26 cellular contexts compared by ENCODE assay signal in the genomic region with DNA sequence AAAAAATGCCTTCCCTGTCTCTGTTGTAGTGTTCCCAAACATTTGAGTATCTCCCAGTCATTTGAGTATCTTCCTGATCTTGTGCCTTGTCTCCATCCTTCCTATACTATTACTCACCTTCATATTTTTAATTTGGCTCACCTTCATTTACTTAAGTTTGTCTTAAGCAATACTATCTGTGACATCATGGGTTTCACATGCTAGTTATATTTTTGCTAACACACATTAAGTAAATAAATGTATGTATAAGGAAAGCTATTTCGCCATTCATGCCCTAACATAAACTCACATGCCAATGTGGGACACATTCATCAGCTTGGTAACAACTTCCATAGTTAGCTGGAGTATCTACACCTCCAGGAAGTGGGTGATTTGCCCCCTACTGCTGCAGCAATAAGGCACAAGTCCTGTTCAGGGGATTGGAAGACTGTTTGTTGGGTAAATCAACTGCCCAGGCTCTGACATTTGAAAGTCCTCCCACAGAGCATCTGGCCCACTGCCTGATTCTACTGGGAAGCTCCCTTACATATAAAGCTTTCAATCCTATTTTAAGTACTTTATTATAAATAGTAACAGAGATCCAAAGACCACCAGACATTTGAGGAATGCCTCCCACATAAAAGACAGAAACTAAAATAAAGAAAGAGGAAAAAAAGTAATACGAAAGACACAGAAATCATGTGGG.
"Had no signal": no experiment of that assay in that cellular context is flagged by ENCODE, and none has a peak within 500 bp of the region (broad histone marks: within the 10 kb centered on the region; RNA-seq: fewer than 3 reads in every experiment).

No MANE protein-coding gene starts in this region.

- H3K4me3 ChIP-seq: lung, ovary, prostate gland, right atrium auricular region, skin epidermis, testis, uterus had no signal

- H3K36me3 Mint-ChIP-seq: activated CD8-positive, alpha-beta memory T cell treated with anti-CD3 and anti-CD28 coated beads, Interleukin-2, amount 10 ng/mL, durations not matched to agents 7 days and 5 days; activated naive CD4-positive, alpha-beta T cell treated with anti-CD3 and anti-CD28 coated beads, Interleukin-2, amount 50 U/mL, for 72 hours; immature natural killer cell; mesothelial cell of epicardium; natural killer cell; stimulated activated naive B cell treated with anti-CD40 and anti-IgM and Interleukin-4, amounts not matched to agents 10 μg/mL and 1 μg/mL and 100 μg/mL, for 72 hours had no signal

- H3K9me3 ChIP-seq: neutrophil, ovary, prostate gland, right atrium auricular region, testis, uterus had no signal

- ATAC-seq: activated CD8-positive, alpha-beta memory T cell treated with anti-CD3 and anti-CD28 coated beads, Interleukin-2, amount 10 ng/mL, durations not matched to agents 7 days and 5 days; activated CD8-positive, alpha-beta T cell treated with anti-CD3 and anti-CD28 coated beads for 36 hours; activated naive CD4-positive, alpha-beta T cell treated with anti-CD3 and anti-CD28 coated beads, Interleukin-2, amount 50 U/mL, for 72 hours; left lobe of liver; natural killer cell; stimulated activated naive B cell treated with anti-CD40 and anti-IgM and Interleukin-4, amounts not matched to agents 10 μg/mL and 1 μg/mL and 100 μg/mL, for 72 hours had no signal

- H3K27ac ChIP-seq: neutrophil, ovary, prostate gland, right atrium auricular region, testis, uterus, VCaP had no signal

- H3K4me3 Mint-ChIP-seq: activated CD4-positive, alpha-beta T cell treated with anti-CD3 and anti-CD28 coated beads, Interleukin-2, amount 10 ng/mL, durations not matched to agents 7 days and 5 days; activated CD8-positive, alpha-beta memory T cell treated with anti-CD3 and anti-CD28 coated beads, Interleukin-2, amount 10 ng/mL, durations not matched to agents 7 days and 5 days; activated CD8-positive, alpha-beta T cell treated with anti-CD3 and anti-CD28 coated beads for 36 hours; immature natural killer cell; mesothelial cell of epicardium; natural killer cell; stimulated activated naive B cell treated with anti-CD40 and anti-IgM and Interleukin-4, amounts not matched to agents 10 μg/mL and 1 μg/mL and 100 μg/mL, for 72 hours had no signal

- H3K4me1 ChIP-seq: prostate gland, right atrium auricular region, testis, uterus had no signal

- DNase-seq: activated CD4-positive, alpha-beta T cell treated with anti-CD3 and anti-CD28 coated beads, Interleukin-2, amount 10 ng/mL, durations not matched to agents 7 days and 5 days; activated CD4-positive, CD25-positive, alpha-beta regulatory T cell treated with anti-CD3 and anti-CD28 coated beads, Interleukin-2, amount 50 U/mL, for 72 hours; activated CD8-positive, alpha-beta memory T cell treated with anti-CD3 and anti-CD28 coated beads, Interleukin-2, amount 10 ng/mL, durations not matched to agents 7 days and 5 days; activated CD8-positive, alpha-beta T cell treated with anti-CD3 and anti-CD28 coated beads for 36 hours; activated T-cell treated with anti-CD3 and anti-CD28 coated beads for 4 hours; aorta; cerebellar nuclear complex; erythroblast; foreskin melanocyte; immature natural killer cell; natural killer cell; ovary; stimulated activated CD4-positive, alpha-beta T cell treated with anti-CD3 and anti-CD28 coated beads, Interleukin-15, amount 100 ng/mL, for 24 hours; stimulated activated naive B cell treated with anti-CD40 and anti-IgM and Interleukin-4, amounts not matched to agents 10 μg/mL and 1 μg/mL and 100 μg/mL, for 72 hours; testis; trophoblast cell; uterus had no signal

- H3K9me3 Mint-ChIP-seq: activated CD4-positive, alpha-beta T cell treated with anti-CD3 and anti-CD28 coated beads, Interleukin-2, amount 10 ng/mL, durations not matched to agents 7 days and 5 days; activated CD8-positive, alpha-beta T cell treated with anti-CD3 and anti-CD28 coated beads for 36 hours; activated naive CD4-positive, alpha-beta T cell treated with anti-CD3 and anti-CD28 coated beads, Interleukin-2, amount 50 U/mL, for 72 hours; mesothelial cell of epicardium; stimulated activated naive B cell treated with anti-CD40 and anti-IgM and Interleukin-4, amounts not matched to agents 10 μg/mL and 1 μg/mL and 100 μg/mL, for 72 hours had no signal

- H3K4me1 Mint-ChIP-seq: activated CD4-positive, alpha-beta T cell treated with anti-CD3 and anti-CD28 coated beads, Interleukin-2, amount 10 ng/mL, durations not matched to agents 7 days and 5 days; activated CD8-positive, alpha-beta memory T cell treated with anti-CD3 and anti-CD28 coated beads, Interleukin-2, amount 10 ng/mL, durations not matched to agents 7 days and 5 days; immature natural killer cell; natural killer cell; stimulated activated naive B cell treated with anti-CD40 and anti-IgM and Interleukin-4, amounts not matched to agents 10 μg/mL and 1 μg/mL and 100 μg/mL, for 72 hours had no signal

- H3K27ac Mint-ChIP-seq: activated CD4-positive, alpha-beta T cell treated with anti-CD3 and anti-CD28 coated beads, Interleukin-2, amount 10 ng/mL, durations not matched to agents 7 days and 5 days; activated CD8-positive, alpha-beta memory T cell treated with anti-CD3 and anti-CD28 coated beads, Interleukin-2, amount 10 ng/mL, durations not matched to agents 7 days and 5 days; activated CD8-positive, alpha-beta T cell treated with anti-CD3 and anti-CD28 coated beads for 36 hours; activated naive CD4-positive, alpha-beta T cell treated with anti-CD3 and anti-CD28 coated beads, Interleukin-2, amount 50 U/mL, for 72 hours; immature natural killer cell; mesothelial cell of epicardium; natural killer cell; stimulated activated naive B cell treated with anti-CD40 and anti-IgM and Interleukin-4, amounts not matched to agents 10 μg/mL and 1 μg/mL and 100 μg/mL, for 72 hours had no signal

- H3K27me3 Mint-ChIP-seq: activated CD4-positive, alpha-beta T cell treated with anti-CD3 and anti-CD28 coated beads, Interleukin-2, amount 10 ng/mL, durations not matched to agents 7 days and 5 days; activated CD8-positive, alpha-beta memory T cell treated with anti-CD3 and anti-CD28 coated beads, Interleukin-2, amount 10 ng/mL, durations not matched to agents 7 days and 5 days; activated CD8-positive, alpha-beta T cell treated with anti-CD3 and anti-CD28 coated beads for 36 hours; stimulated activated naive B cell treated with anti-CD40 and anti-IgM and Interleukin-4, amounts not matched to agents 10 μg/mL and 1 μg/mL and 100 μg/mL, for 72 hours had no signal
